8 cellular contexts compared by ENCODE assay signal in the genomic region with DNA sequence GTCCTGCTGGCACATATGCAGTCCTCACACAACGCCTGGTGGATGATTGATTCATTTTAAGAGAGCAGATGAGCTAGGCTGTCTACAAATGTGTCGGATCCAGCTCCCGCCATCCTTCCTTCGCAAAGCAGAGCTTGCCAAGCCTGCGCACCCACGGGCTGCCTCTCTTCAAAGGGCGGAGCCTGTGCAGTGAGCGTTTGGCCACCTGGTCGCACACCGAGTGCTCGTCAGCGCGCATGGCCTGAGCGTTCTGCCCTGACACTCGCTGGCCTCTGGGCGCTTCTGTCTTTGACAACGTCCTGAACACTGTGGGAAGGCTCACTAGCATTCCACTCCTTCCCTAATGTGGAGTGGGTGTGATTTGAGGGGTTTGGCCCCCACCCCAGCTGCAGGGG. TPM values are rescaled to one million over a fixed set of nuclear protein-coding genes. Genes with fewer than 3 reads are reported as not detected.
DNase-seq lines count a peak whose midpoint lies in the region; FAIRE-seq and TF ChIP-seq lines count a peak whose summit lies in the region.

No MANE protein-coding gene starts in this region.

- peak overlapping the region; percentile 97; the same call in 1 of the 2 replicates for H4K8ac ChIP-seq in H1 (ENCODE audit: extremely low read depth, insufficient read depth, low read length)

- H2BK5ac ChIP-seq in H1 (ENCODE audit: low read depth, low read length): peak overlapping the region; percentile 92; the same call in 1 of the 2 replicates

- H3K56ac ChIP-seq in H1 (replicated peaks; ENCODE audit: insufficient read length, low read depth, low read length): no peak overlapping the region

- H3K27ac ChIP-seq in H1 (ENCODE audit: low read depth, low read length) (no peak overlapping the region), neural cell (ENCODE audit: low read length) (peak overlapping the region; percentile 59)

- peak overlapping the region; percentile 25; the same call in 1 of the 2 replicates for H2AK5ac ChIP-seq in H1 (ENCODE audit: low read depth, low read length)

- peaks cover 2% of the 10 kb centered on the region for H3K23me2 ChIP-seq in H1 (ENCODE audit: low read depth, low read length)

- no peak overlapping the region for H3K23ac ChIP-seq in H1 (ENCODE audit: insufficient read length)

- H2AFZ ChIP-seq in H1 (ENCODE audit: low read length) (peak overlapping the region; percentile 97), neural cell (ENCODE audit: low read depth, low read length) (peak overlapping the region; percentile 47)

- DNase-seq in ELF-1 (ENCODE audit: low read depth, low spot score): peak; percentile 56
- DNase-seq in NCI-H774 (lab: John Stamatoyannopoulos, UW): peak; percentile 25
- DNase-seq in H1 (ENCODE audit: low read depth in 1 of 2, low spot score in 2 of 2): peak in 1 of 2 experiments; percentile 70
- no peak for DNase-seq in H4 (ENCODE audit: low spot score)
- DNase-seq in HuH-7 (ENCODE audit: low spot score): no peak
- DNase-seq in 8988T: no peak
- no peak for DNase-seq in HCEC 1CT

- peaks cover 2 to 17% (median 8%) of the 10 kb centered on the region in 4 experiments; a peak in 6 of 7 replicates for H3K4me1 ChIP-seq in H1 (replicated peaks in 1 of 4; ENCODE audit: control insufficient read depth in 3 of 4, insufficient read depth in 4 of 4, low read length in 3 of 4)

- peak overlapping the region; percentile 89; the same call in 1 of the 2 replicates for H3K18ac ChIP-seq in H1 (ENCODE audit: extremely low read depth, low read length)

- H2BK15ac ChIP-seq in H1 (ENCODE audit: low read length): 0 out of 2 replicates have a peak overlapping the region, but pooled peaks have one; percentile 88

- TF ChIP-seq POLR2A in H1 (IDR thresholded peaks at IDR 0.05; ENCODE audit: control extremely low read depth in 1 of 2, low read depth in 2 of 2, low read length in 2 of 2): no peak

- POLR2A ChIA-PET in H1 (lab: Charles Lee; ENCODE audit: partially characterized antibody): interaction anchor here (1.0 to 2.4 kb wide), 6 partner anchors 10 to 42 kb away, joined by 3 to 8 read pairs (median 4); no protein-coding TSS in a partner anchor

- 30% methylated on average over 17 of the region's 17 CpGs; no CpG with 5 or more reads in 1 of the 2 experiments for WGBS in H1 (ENCODE audit: extremely low coverage in 1 of 2, insufficient coverage in 1 of 2, insufficient read length in 1 of 2, insufficient replicate concordance in 2 of 2, low coverage in 1 of 2, low lambda C conversion rate in 2 of 2, missing lambda C conversion rate in 1 of 2), 2 experiments

- H3K79me2 ChIP-seq in H1 (ENCODE audit: control insufficient read depth in 1 of 2, insufficient read depth in 2 of 2, low read length in 2 of 2) (no peaks in the 10 kb centered on the region), neural cell (replicated peaks; ENCODE audit: insufficient read depth, low read length) (no peaks in the 10 kb centered on the region)

- no peak for TF ChIP-seq RAD21 in H1 (IDR thresholded peaks at IDR 0.05 in 1 of 2, conservative IDR thresholded peaks at IDR 0.05 in 1 of 2; ENCODE audit: low read depth in 2 of 2, low read length in 2 of 2)
- TF ChIP-seq RAD21 in neural cell (conservative IDR thresholded peaks at IDR 0.05): no peak

- TF ChIP-seq EP300 in H1 (IDR thresholded peaks at IDR 0.05; ENCODE audit: borderline replicate concordance in 1 of 2, low read depth in 2 of 2, low read length in 2 of 2) (no peak), neural cell (conservative IDR thresholded peaks at IDR 0.05; ENCODE audit: poor library complexity, severe bottlenecking) (no peak)

- H4K91ac ChIP-seq in H1 (replicated peaks; ENCODE audit: insufficient read length, low read length): peak overlapping the region; percentile 59

- no peaks in the 10 kb centered on the region for H3K9me3 ChIP-seq in H1 (ENCODE audit: insufficient read depth in 2 of 2, low read depth in 1 of 2, low read length in 1 of 2)
- no peaks in the 10 kb centered on the region for H3K9me3 ChIP-seq in neural cell (ENCODE audit: low read length)

- H3K4me2 ChIP-seq in H1 (ENCODE audit: insufficient read depth in 1 of 2, low read depth in 2 of 2, low read length in 2 of 2): peak overlapping the region; percentile 65 to 95
- H3K4me2 ChIP-seq in neural cell (ENCODE audit: low read length): peak overlapping the region; percentile 42

- H3K9ac ChIP-seq in H1 (replicated peaks in 1 of 4; ENCODE audit: extremely low read depth in 1 of 4, low read depth in 3 of 4, low read length in 3 of 4): peak overlapping the region in 3 of 4 experiments; percentile 19 to 83 (median 80); a peak in 4 of 7 replicates
- peak overlapping the region; percentile 69 for H3K9ac ChIP-seq in neural cell (ENCODE audit: low read length)

- H4K20me1 ChIP-seq in H1 (replicated peaks in 1 of 2; ENCODE audit: control insufficient read depth in 1 of 2, insufficient read depth in 2 of 2, low read length in 2 of 2) (no peaks in the 10 kb centered on the region), neural cell (ENCODE audit: insufficient read depth) (no peaks in the 10 kb centered on the region)

- H3K79me1 ChIP-seq in H1 (ENCODE audit: low read depth, low read length): no peaks in the 10 kb centered on the region

- H4K5ac ChIP-seq in H1 (ENCODE audit: insufficient read length, low read depth, low read length): no peak overlapping the region

- H3K4me3 ChIP-seq in H1 (ENCODE audit: extremely low read depth in 1 of 4, insufficient read depth in 2 of 4, low read depth in 3 of 4, low read length in 4 of 4) (peak overlapping the region; percentile 36 to 61 (median 59); a peak in 7 of 8 replicates), neural cell (ENCODE audit: low read length) (peak overlapping the region; percentile 64)

- H2BK12ac ChIP-seq in H1 (ENCODE audit: low read depth, low read length): peak overlapping the region; percentile 99

- no peak overlapping the region for H3K14ac ChIP-seq in H1 (ENCODE audit: insufficient read length)

- H3K27me3 ChIP-seq in H1 (replicated peaks in 1 of 4; ENCODE audit: control insufficient read depth in 3 of 4, extremely low read depth in 1 of 4, insufficient read depth in 3 of 4, low read length in 3 of 4): peaks cover 6 to 38% (median 31%) of the 10 kb centered on the region in 4 experiments
- no peaks in the 10 kb centered on the region for H3K27me3 ChIP-seq in neural cell (ENCODE audit: insufficient read depth, low read depth, low read length)

- 0 out of 2 replicates have a peak overlapping the region, but pooled peaks have one; percentile 94 for H2BK20ac ChIP-seq in H1 (ENCODE audit: low read length)

- no peaks in the 10 kb centered on the region for H3K36me3 ChIP-seq in H1 (ENCODE audit: control insufficient read depth in 2 of 4, insufficient read depth in 4 of 4, low read length in 3 of 4)
- H3K36me3 ChIP-seq in neural cell (ENCODE audit: insufficient read depth, low read length): no peaks in the 10 kb centered on the region

- TF ChIP-seq CTCF in H1 (IDR thresholded peaks at IDR 0.05; ENCODE audit: control extremely low read depth in 1 of 3, insufficient read depth in 1 of 3, low read depth in 1 of 3, low read length in 3 of 3): no peak
- TF ChIP-seq CTCF in neural cell (IDR thresholded peaks at IDR 0.05; ENCODE audit: poor library complexity, severe bottlenecking): no peak

- H2BK120ac ChIP-seq in H1 (replicated peaks; ENCODE audit: low read depth, low read length): peak overlapping the region; percentile 73

- CTCF ChIA-PET in H1 (lab: Charles Lee; ENCODE audit: partially characterized antibody): interaction anchor here (0.6 to 7.0 kb wide), 27 partner anchors 10 to 1305 kb away, joined by 3 to 90 read pairs (median 3); no protein-coding TSS in a partner anchor

- no peaks in the 10 kb centered on the region for H3F3A ChIP-seq in neural cell (ENCODE audit: insufficient read depth, low read length, poor library complexity, severe bottlenecking)

- no peaks in the 10 kb centered on the region for H3K9me2 ChIP-seq in neural cell (ENCODE audit: insufficient read depth, low read length)

- FAIRE-seq in H1 (lab: Jason Lieb, UNC): no peak

- no peak overlapping the region for H3K4ac ChIP-seq in H1 (replicated peaks; ENCODE audit: insufficient read length, low read depth, low read length)

TF ChIP-seq in H1, 55 proteins besides CTCF, POLR2A, EP300 and RAD21 (continues in another document):
- TF ChIP-seq TAF7 (optimal IDR thresholded peaks at IDR 0.05; ENCODE audit: borderline replicate concordance, low read depth, low read length): no peak
- TF ChIP-seq, protein P1, sequence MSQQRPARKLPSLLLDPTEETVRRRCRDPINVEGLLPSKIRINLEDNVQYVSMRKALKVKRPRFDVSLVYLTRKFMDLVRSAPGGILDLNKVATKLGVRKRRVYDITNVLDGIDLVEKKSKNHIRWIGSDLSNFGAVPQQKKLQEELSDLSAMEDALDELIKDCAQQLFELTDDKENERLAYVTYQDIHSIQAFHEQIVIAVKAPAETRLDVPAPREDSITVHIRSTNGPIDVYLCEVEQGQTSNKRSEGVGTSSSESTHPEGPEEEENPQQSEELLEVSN (IDR thresholded peaks at IDR 0.05): peak; percentile 82

TF ChIP-seq in neural cell, 6 proteins besides CTCF, POLR2A, EP300 and RAD21:
- TF ChIP-seq TAF1 (IDR thresholded peaks at IDR 0.05; ENCODE audit: low read depth) (peak; percentile 42), POLR2AphosphoS5 (IDR thresholded peaks at IDR 0.05) (peak; percentile 5), SMC3 (conservative IDR thresholded peaks at IDR 0.05; ENCODE audit: poor library complexity) (no peak)

RNA-seq across cellular contexts. Expression of a gene that starts 47.1 kb away (rescaled TPM):
- not detected in 2 replicates for total RNA-seq in H1 (2021; fragmentation: NEBNext Ultra II Directional; extraction: Animal tissue kit (Norgen Biotek cat#: 25700))
- polyA plus RNA-seq in H1 (2011; rRNA removed) (not detected in 2 replicates), neural cell (1.4 TPM in 2 replicates)
- 0.03 TPM for polyA plus RNA-seq in H1 (2011; cell fraction: cytosol; rRNA removed)
- not detected for polyA plus RNA-seq in H1 (2011; cell fraction: nucleus; rRNA removed)
- not detected in 4 replicates for polyA plus RNA-seq in H1 (2012, experiment 1 of 2)
- polyA plus RNA-seq in H1 (2012, experiment 2 of 2): not detected
- polyA plus RNA-seq in H1 (2013, experiment 1 of 2): not detected
- polyA plus RNA-seq in H1 (2013, experiment 2 of 2): not detected
- polyA minus RNA-seq in H1 (2011; rRNA and poly(A)+ RNA removed): not detected in 2 replicates
- polyA minus RNA-seq in H1 (2011; cell fraction: cytosol; rRNA and poly(A)+ RNA removed): not detected
- polyA minus RNA-seq in H1 (2011; cell fraction: nucleus; rRNA and poly(A)+ RNA removed): not detected
- polyA minus RNA-seq in neural cell: 0.24 and 0.58 TPM in 2 replicates
- not detected in 2 replicates for total RNA-seq in H4 (2014; rRNA removed; shearing (Covaris generic))

Comparison
In these comparisons a context has a peak if more than half of its experiments do, and no peak if none do; other contexts are left out.
1. DNase-seq: peak in ELF-1 (single experiment) and NCI-H774 (single experiment); none in H4 (single experiment), HuH-7 (single experiment), 8988T (single experiment) and HCEC 1CT (single experiment).